In the genomic region with DNA sequence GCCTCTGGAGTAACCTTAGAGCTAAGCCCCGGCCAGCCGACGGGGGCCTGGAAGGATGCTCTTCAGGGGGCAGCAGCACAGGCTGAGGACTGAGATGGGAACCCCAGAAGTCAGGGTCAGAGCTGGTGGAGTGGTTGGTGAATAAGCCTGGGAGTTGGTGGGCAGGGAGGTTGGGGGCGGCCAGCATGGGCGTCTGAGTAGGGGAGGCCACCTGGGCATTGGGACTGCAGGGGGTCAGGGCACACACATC, we compare ENCODE assay signal across 9 cellular contexts. TPM values are rescaled to one million over a fixed set of nuclear protein-coding genes. Genes with fewer than 3 reads are reported as not detected.
DNase-seq lines count a peak whose midpoint lies in the region; ATAC-seq and TF ChIP-seq lines count a peak whose summit lies in the region.
"Had no signal": no experiment of that assay in that cellular context is flagged by ENCODE, and none has a peak within 500 bp of the region (broad histone marks: within the 10 kb centered on the region; RNA-seq: fewer than 3 reads in every experiment).

No MANE protein-coding gene starts in this region.

- no peak for TF ChIP-seq EP300 in sigmoid colon (IDR thresholded peaks at IDR 0.05)

- peaks cover 12 to 37% (median 21%) of the 10 kb centered on the region in 4 donors for H3K4me1 Mint-ChIP-seq in CD4-positive, alpha-beta memory T cell

- H3K27me3 Mint-ChIP-seq in CD4-positive, alpha-beta memory T cell: no peaks in the 10 kb centered on the region

- peaks cover 20% of the 10 kb centered on the region for H3K4me1 ChIP-seq in CD4-positive, alpha-beta memory T cell (ENCODE audit: insufficient read depth, low read length)
- peaks cover 0 to 24% (median 22%) of the 10 kb centered on the region in 4 donors for H3K4me1 ChIP-seq in sigmoid colon

- peaks cover 2% of the 10 kb centered on the region for H3K36me3 ChIP-seq in CD4-positive, alpha-beta memory T cell (ENCODE audit: insufficient read depth, low read length)
- H3K36me3 ChIP-seq in sigmoid colon: peaks cover 1 to 39% (median 17%) of the 10 kb centered on the region in 4 donors

- peaks cover 0 to 24% of the 10 kb centered on the region in 2 donors for H3K36me3 Mint-ChIP-seq in CD4-positive, alpha-beta memory T cell

- in situ Hi-C loops in KBM-7 (cut with MboI; ENCODE audit: low pct_unique_long_range_greater_than_20kb, low sequenced_read_pairs): no loop called here

- H3K27ac ChIP-seq in CD4-positive, alpha-beta memory T cell (ENCODE audit: low read depth, low read length): no peak overlapping the region
- peak overlapping the region; percentile 87 for H3K27ac ChIP-seq in RWPE1
- peak overlapping the region; percentile 55 for H3K27ac ChIP-seq in epithelial cell of prostate
- H3K27ac ChIP-seq in sigmoid colon: peak overlapping the region; percentile 76 to 79 (median 78)

- no peaks in the 10 kb centered on the region for H3K9me3 ChIP-seq in CD4-positive, alpha-beta memory T cell (ENCODE audit: control insufficient read depth in 1 of 2, low read length in 2 of 2)
- no peaks in the 10 kb centered on the region for H3K9me3 ChIP-seq in sigmoid colon

- ATAC-seq in HG03280 (IDR thresholded peaks at IDR 0.05; ENCODE audit: unreplicated experiment): no peak

- POLR2A ChIA-PET in CD4-positive, alpha-beta memory T cell (lab: Charles Lee; ENCODE audit: partially characterized antibody): interaction anchor here (0.8 to 2.7 kb wide), 8 partner anchors 12 to 91 kb away, joined by 3 to 11 read pairs (median 4); a partner anchor contains a TSS
- POLR2A ChIA-PET in RWPE1 (lab: Yijun Ruan, JAX; ENCODE audit: low non-redundant PET): interaction anchor here (0.6 to 1.5 kb wide), 3 partner anchors 13 to 21 kb away, joined by 3 to 4 read pairs (median 3); a partner anchor contains a TSS

- no peak overlapping the region for H3K4me3 ChIP-seq in CD4-positive, alpha-beta memory T cell (ENCODE audit: low read length in 2 of 2)
- H3K4me3 ChIP-seq in sigmoid colon (no peak overlapping the region), foreskin fibroblast (ENCODE audit: low read depth in 1 of 2, low read length in 2 of 2) (no peak overlapping the region)

- CTCF ChIA-PET in CD4-positive, alpha-beta memory T cell (lab: Charles Lee; ENCODE audit: partially characterized antibody): interaction anchor here (0.6 to 2.7 kb wide), 7 partner anchors 9 to 183 kb away, joined by 3 to 9 read pairs (median 4); no protein-coding TSS in a partner anchor
- CTCF ChIA-PET in RWPE1 (lab: Yijun Ruan, JAX): interaction anchor here (0.6 to 2.7 kb wide), 12 partner anchors 9 to 577 kb away, joined by 3 to 18 read pairs (median 4); a partner anchor contains a TSS

- 75 to 77% methylated on average over 5 of the region's 5 CpGs for WGBS in sigmoid colon, 2 donors

- no peak for TF ChIP-seq CTCF in RWPE1 (conservative IDR thresholded peaks at IDR 0.05; ENCODE audit: low read depth)
- TF ChIP-seq CTCF in sigmoid colon (IDR thresholded peaks at IDR 0.05): no peak
- no peak for TF ChIP-seq CTCF in foreskin fibroblast (IDR thresholded peaks at IDR 0.05; ENCODE audit: low read depth, low read length)

- no peak for TF ChIP-seq POLR2A in sigmoid colon (IDR thresholded peaks at IDR 0.05)

- intact Hi-C loops in CD4-positive, alpha-beta memory T cell (cut with micrococcal nuclease): no loop called here
- intact Hi-C loops in sigmoid colon (cut with DNase I): no loop called here

- no peaks in the 10 kb centered on the region for H3K27me3 ChIP-seq in CD4-positive, alpha-beta memory T cell (ENCODE audit: insufficient read depth, low read length)
- no peaks in the 10 kb centered on the region for H3K27me3 ChIP-seq in sigmoid colon

- peak overlapping the region in 4 of 8 donors; percentile 18 to 42 (median 31) for H3K4me3 Mint-ChIP-seq in CD4-positive, alpha-beta memory T cell

- no peaks in the 10 kb centered on the region for H3K9me3 Mint-ChIP-seq in CD4-positive, alpha-beta memory T cell

- H3K27ac Mint-ChIP-seq in CD4-positive, alpha-beta memory T cell: peak overlapping the region in 6 of 7 donors; percentile 37 to 90 (median 82)

- DNase-seq in CD4-positive, alpha-beta memory T cell: no peak
- DNase-seq in RWPE1 (ENCODE audit: low spot score) (no peak), epithelial cell of prostate (ENCODE audit: low read depth, low spot score) (no peak), sigmoid colon (no peak), foreskin fibroblast (no peak), NCI-H446 (lab: John Stamatoyannopoulos, UW) (no peak), KBM-7 (no peak)
- DNase-seq: NCI-H1105 treated with DMSO at 0.1 percent for 48 hours had no signal

RNA-seq across cellular contexts. Expression of a gene that starts 14.4 kb away (rescaled TPM):
- total RNA-seq in CD4-positive, alpha-beta memory T cell: 10 to 100 TPM; 31.1 to 31.3 TPM
- 10 to 100 TPM; 75.7 to 92.4 TPM for polyA plus RNA-seq in CD4-positive, alpha-beta memory T cell
- total RNA-seq in sigmoid colon: 100 to 1,000 TPM in 1 of 4 donors, 10 to 100 TPM in 3; 56.5 to 116 (median 69.6) TPM
- 10 to 100 TPM; 28.9 to 58.7 (median 53.5) TPM for polyA plus RNA-seq in sigmoid colon

RNA-seq across cellular contexts. Expression of a gene that starts 23.6 kb away (rescaled TPM):
- total RNA-seq in CD4-positive, alpha-beta memory T cell: 10 to 100 TPM; 57.8 to 64.2 TPM
- 10 to 100 TPM; 65.6 to 88.7 TPM for polyA plus RNA-seq in CD4-positive, alpha-beta memory T cell
- 10 to 100 TPM; 51.2 to 88.4 (median 85.0) TPM for total RNA-seq in sigmoid colon
- 10 to 100 TPM; 56.8 to 87.2 (median 66.1) TPM for polyA plus RNA-seq in sigmoid colon
